In the genomic region with DNA sequence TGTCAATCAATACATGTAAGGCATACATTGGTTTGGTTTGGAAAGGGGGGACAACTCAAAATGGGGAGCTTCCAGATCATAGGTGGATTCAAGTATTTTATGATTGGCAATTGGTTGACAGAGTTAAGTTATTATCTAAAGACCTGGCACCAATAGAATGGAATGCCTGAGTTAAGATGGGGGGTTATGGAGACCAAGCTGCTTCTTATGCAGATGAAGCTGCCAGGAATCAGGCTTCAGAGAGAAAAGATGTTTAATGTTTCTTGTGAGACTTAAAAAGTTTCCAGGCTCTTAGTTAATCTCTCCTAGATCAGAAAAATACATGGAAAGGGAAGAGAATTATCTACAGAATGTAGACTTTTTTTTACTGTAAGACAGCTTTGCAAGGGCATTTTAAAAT, we compare ENCODE assay signal across 20 cellular contexts.
"Had no signal": no experiment of that assay in that cellular context is flagged by ENCODE, and none has a peak within 500 bp of the region (broad histone marks: within the 10 kb centered on the region; RNA-seq: fewer than 3 reads in every experiment).

No MANE protein-coding gene starts in this region.

- H3K27me3 Mint-ChIP-seq: naive B cell; stimulated activated naive B cell treated with anti-CD40 and anti-IgM and Interleukin-4, amounts not matched to agents 10 μg/mL and 1 μg/mL and 100 μg/mL, for 72 hours; stimulated activated naive CD8-positive, alpha-beta T cell treated with anti-CD3 and anti-CD28 coated beads, Interleukin-15, amount 100 ng/mL, for 72 hours had no signal

- H3K4me3 Mint-ChIP-seq: naive B cell; nephron; stimulated activated naive B cell treated with anti-CD40 and anti-IgM and Interleukin-4, amounts not matched to agents 10 μg/mL and 1 μg/mL and 100 μg/mL, for 72 hours; stimulated activated naive CD8-positive, alpha-beta T cell treated with anti-CD3 and anti-CD28 coated beads, Interleukin-15, amount 100 ng/mL, for 72 hours had no signal

- H3K4me1 ChIP-seq: esophagus squamous epithelium, testis, tibial nerve, upper lobe of right lung, vagina had no signal

- H3K27ac Mint-ChIP-seq: naive B cell; nephron; stimulated activated naive B cell treated with anti-CD40 and anti-IgM and Interleukin-4, amounts not matched to agents 10 μg/mL and 1 μg/mL and 100 μg/mL, for 72 hours; stimulated activated naive CD8-positive, alpha-beta T cell treated with anti-CD3 and anti-CD28 coated beads, Interleukin-15, amount 100 ng/mL, for 72 hours had no signal

- H3K36me3 Mint-ChIP-seq: naive B cell; stimulated activated naive B cell treated with anti-CD40 and anti-IgM and Interleukin-4, amounts not matched to agents 10 μg/mL and 1 μg/mL and 100 μg/mL, for 72 hours had no signal

- ATAC-seq: left colon; left ventricle myocardium superior; sciatic nerve; stimulated activated naive B cell treated with anti-CD40 and anti-IgM and Interleukin-4, amounts not matched to agents 10 μg/mL and 1 μg/mL and 100 μg/mL, for 72 hours; stimulated activated naive CD8-positive, alpha-beta T cell treated with anti-CD3 and anti-CD28 coated beads, Interleukin-15, amount 100 ng/mL, for 72 hours; upper lobe of right lung had no signal

- H3K27ac ChIP-seq: esophagus squamous epithelium, testis, tibial nerve, upper lobe of right lung, vagina had no signal

- H3K9me3 ChIP-seq: esophagus squamous epithelium, testis, tibial nerve, upper lobe of right lung, vagina had no signal

- H3K4me3 ChIP-seq: esophagus squamous epithelium, lung, testis, tibial nerve, upper lobe of right lung, vagina had no signal

- H3K36me3 ChIP-seq: esophagus squamous epithelium, tibial nerve, upper lobe of right lung, vagina had no signal

- H3K4me1 Mint-ChIP-seq: naive B cell; nephron; stimulated activated naive B cell treated with anti-CD40 and anti-IgM and Interleukin-4, amounts not matched to agents 10 μg/mL and 1 μg/mL and 100 μg/mL, for 72 hours; stimulated activated naive CD8-positive, alpha-beta T cell treated with anti-CD3 and anti-CD28 coated beads, Interleukin-15, amount 100 ng/mL, for 72 hours had no signal

- H3K27me3 ChIP-seq: esophagus squamous epithelium, testis, tibial nerve, upper lobe of right lung, vagina had no signal

- DNase-seq: effector memory CD4-positive, alpha-beta T cell; esophagus squamous epithelium; foreskin fibroblast; hippocampal formation; left colon; left ventricle myocardium superior; mesenchymal stem cell; naive B cell; posterior cingulate gyrus; stimulated activated CD4-positive, alpha-beta T cell treated with anti-CD3 and anti-CD28 coated beads, Interleukin-2, amount 100 ng/mL, for 24 hours; stimulated activated CD4-positive, alpha-beta T cell treated with anti-CD3 and anti-CD28 coated beads, Interleukin-4, amount 100 ng/mL, for 4 hours; stimulated activated naive B cell treated with anti-CD40 and anti-IgM and Interleukin-4, amounts not matched to agents 10 μg/mL and 1 μg/mL and 100 μg/mL, for 72 hours; stimulated activated naive CD8-positive, alpha-beta T cell treated with anti-CD3 and anti-CD28 coated beads, Interleukin-15, amount 100 ng/mL, for 72 hours; testis; upper lobe of right lung had no signal
